In the genomic region with DNA sequence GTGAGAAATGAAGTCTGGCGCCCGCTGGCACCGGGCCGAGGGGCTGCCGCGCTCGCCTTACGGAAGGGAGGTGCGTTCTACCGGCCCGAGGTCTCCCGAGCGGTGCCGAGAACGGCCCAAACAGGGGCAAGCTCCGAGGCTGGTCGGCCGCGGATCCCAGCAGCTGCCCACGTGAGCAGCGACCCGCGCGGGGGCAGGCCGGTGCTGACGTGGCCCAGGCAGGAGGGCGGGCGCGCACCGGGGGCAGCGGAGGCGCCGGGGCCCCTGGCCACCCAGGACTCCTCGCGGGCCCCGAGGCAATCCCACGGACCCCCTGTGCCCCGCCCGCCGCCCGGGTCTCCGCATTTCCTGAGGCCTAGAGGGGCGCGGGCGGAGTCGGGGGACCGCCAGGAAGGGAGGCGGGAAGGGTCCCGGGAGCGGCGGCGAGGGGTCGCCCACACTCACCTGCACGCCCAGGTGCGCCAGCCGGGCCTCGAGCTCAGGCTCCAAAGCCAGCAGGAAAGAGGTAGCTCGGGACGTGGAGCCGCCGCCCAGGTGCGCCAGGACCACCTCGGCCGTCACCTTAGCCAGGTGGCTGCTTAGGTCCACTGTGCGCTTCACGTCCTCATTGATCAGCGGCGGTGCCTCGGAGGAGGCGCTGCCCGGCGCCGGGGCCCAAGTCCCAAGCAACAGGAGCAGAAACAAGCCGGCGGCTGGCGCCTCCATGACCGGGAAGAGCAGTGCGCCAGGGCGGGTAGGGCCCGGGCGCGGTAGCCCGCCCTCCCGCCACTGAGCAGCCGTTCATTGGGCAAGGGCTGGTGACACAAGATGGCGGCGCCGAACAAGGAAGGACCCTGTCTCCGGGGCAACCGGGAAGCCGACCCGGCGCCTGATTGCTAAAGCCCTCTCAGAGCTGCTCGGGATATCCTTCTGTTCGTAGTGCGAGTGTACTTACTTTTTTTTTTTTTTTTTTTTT, we compare ENCODE assay signal across 1 cellular context.
TF ChIP-seq lines count a peak whose summit lies in the region.

TSS of gene RPN1 (minus strand) at position 723 of the 955 bp plus-strand sequence. CDS start at position 705, 18 bp downstream.

TF ChIP-seq in GM12878, 131 proteins besides CTCF, POLR2A, EP300 and RAD21 (continued from another document and continues in another):
- TF ChIP-seq, protein P1, sequence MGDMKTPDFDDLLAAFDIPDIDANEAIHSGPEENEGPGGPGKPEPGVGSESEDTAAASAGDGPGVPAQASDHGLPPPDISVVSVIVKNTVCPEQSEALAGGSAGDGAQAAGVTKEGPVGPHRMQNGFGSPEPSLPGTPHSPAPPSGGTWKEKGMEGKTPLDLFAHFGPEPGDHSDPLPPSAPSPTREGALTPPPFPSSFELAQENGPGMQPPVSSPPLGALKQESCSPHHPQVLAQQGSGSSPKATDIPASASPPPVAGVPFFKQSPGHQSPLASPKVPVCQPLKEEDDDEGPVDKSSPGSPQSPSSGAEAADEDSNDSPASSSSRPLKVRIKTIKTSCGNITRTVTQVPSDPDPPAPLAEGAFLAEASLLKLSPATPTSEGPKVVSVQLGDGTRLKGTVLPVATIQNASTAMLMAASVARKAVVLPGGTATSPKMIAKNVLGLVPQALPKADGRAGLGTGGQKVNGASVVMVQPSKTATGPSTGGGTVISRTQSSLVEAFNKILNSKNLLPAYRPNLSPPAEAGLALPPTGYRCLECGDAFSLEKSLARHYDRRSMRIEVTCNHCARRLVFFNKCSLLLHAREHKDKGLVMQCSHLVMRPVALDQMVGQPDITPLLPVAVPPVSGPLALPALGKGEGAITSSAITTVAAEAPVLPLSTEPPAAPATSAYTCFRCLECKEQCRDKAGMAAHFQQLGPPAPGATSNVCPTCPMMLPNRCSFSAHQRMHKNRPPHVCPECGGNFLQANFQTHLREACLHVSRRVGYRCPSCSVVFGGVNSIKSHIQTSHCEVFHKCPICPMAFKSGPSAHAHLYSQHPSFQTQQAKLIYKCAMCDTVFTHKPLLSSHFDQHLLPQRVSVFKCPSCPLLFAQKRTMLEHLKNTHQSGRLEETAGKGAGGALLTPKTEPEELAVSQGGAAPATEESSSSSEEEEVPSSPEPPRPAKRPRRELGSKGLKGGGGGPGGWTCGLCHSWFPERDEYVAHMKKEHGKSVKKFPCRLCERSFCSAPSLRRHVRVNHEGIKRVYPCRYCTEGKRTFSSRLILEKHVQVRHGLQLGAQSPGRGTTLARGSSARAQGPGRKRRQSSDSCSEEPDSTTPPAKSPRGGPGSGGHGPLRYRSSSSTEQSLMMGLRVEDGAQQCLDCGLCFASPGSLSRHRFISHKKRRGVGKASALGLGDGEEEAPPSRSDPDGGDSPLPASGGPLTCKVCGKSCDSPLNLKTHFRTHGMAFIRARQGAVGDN (IDR thresholded peaks at IDR 0.05) = peak; percentile 39; the same call in 1 of the 2 replicates
- peak; percentile 95 for TF ChIP-seq NBN (IDR thresholded peaks at IDR 0.05)
- TF ChIP-seq MTA3 (IDR thresholded peaks at IDR 0.05; ENCODE audit: borderline replicate concordance, low read length) = no peak
- no peak for TF ChIP-seq SUZ12 (IDR thresholded peaks at IDR 0.05; ENCODE audit: unreplicated experiment)
- TF ChIP-seq ATF7 (IDR thresholded peaks at IDR 0.05; ENCODE audit: low read depth) = no peak
- TF ChIP-seq, protein P2, sequence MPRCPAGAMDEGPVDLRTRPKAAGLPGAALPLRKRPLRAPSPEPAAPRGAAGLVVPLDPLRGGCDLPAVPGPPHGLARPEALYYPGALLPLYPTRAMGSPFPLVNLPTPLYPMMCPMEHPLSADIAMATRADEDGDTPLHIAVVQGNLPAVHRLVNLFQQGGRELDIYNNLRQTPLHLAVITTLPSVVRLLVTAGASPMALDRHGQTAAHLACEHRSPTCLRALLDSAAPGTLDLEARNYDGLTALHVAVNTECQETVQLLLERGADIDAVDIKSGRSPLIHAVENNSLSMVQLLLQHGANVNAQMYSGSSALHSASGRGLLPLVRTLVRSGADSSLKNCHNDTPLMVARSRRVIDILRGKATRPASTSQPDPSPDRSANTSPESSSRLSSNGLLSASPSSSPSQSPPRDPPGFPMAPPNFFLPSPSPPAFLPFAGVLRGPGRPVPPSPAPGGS (IDR thresholded peaks at IDR 0.05; ENCODE audit: borderline replicate concordance, insufficient read depth, low read depth, low read length, poor library complexity, severe bottlenecking) = no peak
- TF ChIP-seq TBL1XR1 (IDR thresholded peaks at IDR 0.05; ENCODE audit: low read depth, low read length) = no peak
- peak; percentile 74 for TF ChIP-seq SP1 (IDR thresholded peaks at IDR 0.05; ENCODE audit: low read depth, low read length)
- no peak for TF ChIP-seq ZZZ3 (IDR thresholded peaks at IDR 0.05; ENCODE audit: control insufficient read depth, insufficient read length, low read depth)
- no peak for TF ChIP-seq KDM1A (IDR thresholded peaks at IDR 0.05; ENCODE audit: borderline replicate concordance)
- TF ChIP-seq TARDBP (IDR thresholded peaks at IDR 0.05; ENCODE audit: borderline replicate concordance) = no peak; the same call in 1 of the 2 replicates
- peak; percentile 58 for TF ChIP-seq LARP7 (IDR thresholded peaks at IDR 0.05)
- TF ChIP-seq KLF5 (IDR thresholded peaks at IDR 0.05; ENCODE audit: partially characterized antibody) = no peak
- TF ChIP-seq RELA (IDR thresholded peaks at IDR 0.05; ENCODE audit: borderline replicate concordance, partially characterized antibody) = no peak
- peak; percentile 82; the same call in 1 of the 2 replicates for TF ChIP-seq RB1 (IDR thresholded peaks at IDR 0.05; ENCODE audit: borderline replicate concordance)
- no peak for TF ChIP-seq ZNF592 (IDR thresholded peaks at IDR 0.05)
- TF ChIP-seq NFIC (IDR thresholded peaks at IDR 0.05; ENCODE audit: low read depth, low read length) = no peak
- peak; percentile 94 for TF ChIP-seq YY1 (IDR thresholded peaks at IDR 0.05; ENCODE audit: low read depth, low read length)
- TF ChIP-seq E2F4 (IDR thresholded peaks at IDR 0.05; ENCODE audit: low read depth, low read length) = peak; percentile 29; the same call in 1 of the 2 replicates
- TF ChIP-seq HDGF (IDR thresholded peaks at IDR 0.05) = peak; percentile 68; the same call in 1 of the 2 replicates
- TF ChIP-seq ZNF274 (IDR thresholded peaks at IDR 0.05; ENCODE audit: insufficient read depth, insufficient read length) = no peak
- TF ChIP-seq SREBF1 (IDR thresholded peaks at IDR 0.05; ENCODE audit: low read length) = no peak
- no peak for TF ChIP-seq EZH2 (IDR thresholded peaks at IDR 0.05; ENCODE audit: borderline replicate concordance, control insufficient read depth, low read depth, low read length)
- peak; percentile 61 for TF ChIP-seq HDAC6 (IDR thresholded peaks at IDR 0.05; ENCODE audit: unreplicated experiment)
- TF ChIP-seq HCFC1 (IDR thresholded peaks at IDR 0.05; ENCODE audit: low read length) = peak; percentile 74
- no peak for TF ChIP-seq MYB (IDR thresholded peaks at IDR 0.05; ENCODE audit: borderline replicate concordance, low read depth, low read length)
- TF ChIP-seq, protein P3, sequence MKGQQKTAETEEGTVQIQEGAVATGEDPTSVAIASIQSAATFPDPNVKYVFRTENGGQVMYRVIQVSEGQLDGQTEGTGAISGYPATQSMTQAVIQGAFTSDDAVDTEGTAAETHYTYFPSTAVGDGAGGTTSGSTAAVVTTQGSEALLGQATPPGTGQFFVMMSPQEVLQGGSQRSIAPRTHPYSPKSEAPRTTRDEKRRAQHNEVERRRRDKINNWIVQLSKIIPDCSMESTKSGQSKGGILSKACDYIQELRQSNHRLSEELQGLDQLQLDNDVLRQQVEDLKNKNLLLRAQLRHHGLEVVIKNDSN (IDR thresholded peaks at IDR 0.05; ENCODE audit: borderline replicate concordance, extremely low read length, insufficient read depth, low read depth, low read length) = peak; percentile 81
- no peak for TF ChIP-seq ATF2 (IDR thresholded peaks at IDR 0.05; ENCODE audit: low read length)
- 0 out of 4 replicates have a peak, but pooled peaks of 1 of the 2 experiments have one; percentile 27 for TF ChIP-seq IKZF2 (IDR thresholded peaks at IDR 0.05)
- no peak for TF ChIP-seq NR2C2 (IDR thresholded peaks at IDR 0.05; ENCODE audit: borderline replicate concordance, control insufficient read depth, insufficient read length, low read depth)
- TF ChIP-seq EGR1 (IDR thresholded peaks at IDR 0.05; ENCODE audit: borderline replicate concordance in 1 of 2, low read depth in 2 of 2, low read length in 2 of 2) = peak in 1 of 2 experiments; percentile 60; a peak in 1 of 3 replicates
- TF ChIP-seq, protein P4, sequence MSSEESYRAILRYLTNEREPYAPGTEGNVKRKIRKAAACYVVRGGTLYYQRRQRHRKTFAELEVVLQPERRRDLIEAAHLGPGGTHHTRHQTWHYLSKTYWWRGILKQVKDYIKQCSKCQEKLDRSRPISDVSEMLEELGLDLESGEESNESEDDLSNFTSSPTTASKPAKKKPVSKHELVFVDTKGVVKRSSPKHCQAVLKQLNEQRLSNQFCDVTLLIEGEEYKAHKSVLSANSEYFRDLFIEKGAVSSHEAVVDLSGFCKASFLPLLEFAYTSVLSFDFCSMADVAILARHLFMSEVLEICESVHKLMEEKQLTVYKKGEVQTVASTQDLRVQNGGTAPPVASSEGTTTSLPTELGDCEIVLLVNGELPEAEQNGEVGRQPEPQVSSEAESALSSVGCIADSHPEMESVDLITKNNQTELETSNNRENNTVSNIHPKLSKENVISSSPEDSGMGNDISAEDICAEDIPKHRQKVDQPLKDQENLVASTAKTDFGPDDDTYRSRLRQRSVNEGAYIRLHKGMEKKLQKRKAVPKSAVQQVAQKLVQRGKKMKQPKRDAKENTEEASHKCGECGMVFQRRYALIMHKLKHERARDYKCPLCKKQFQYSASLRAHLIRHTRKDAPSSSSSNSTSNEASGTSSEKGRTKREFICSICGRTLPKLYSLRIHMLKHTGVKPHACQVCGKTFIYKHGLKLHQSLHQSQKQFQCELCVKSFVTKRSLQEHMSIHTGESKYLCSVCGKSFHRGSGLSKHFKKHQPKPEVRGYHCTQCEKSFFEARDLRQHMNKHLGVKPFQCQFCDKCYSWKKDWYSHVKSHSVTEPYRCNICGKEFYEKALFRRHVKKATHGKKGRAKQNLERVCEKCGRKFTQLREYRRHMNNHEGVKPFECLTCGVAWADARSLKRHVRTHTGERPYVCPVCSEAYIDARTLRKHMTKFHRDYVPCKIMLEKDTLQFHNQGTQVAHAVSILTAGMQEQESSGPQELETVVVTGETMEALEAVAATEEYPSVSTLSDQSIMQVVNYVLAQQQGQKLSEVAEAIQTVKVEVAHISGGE (CRISPR knock-in tag; IDR thresholded peaks at IDR 0.05) = no peak
- no peak for TF ChIP-seq ELK1 (IDR thresholded peaks at IDR 0.05; ENCODE audit: low read depth, low read length)
- TF ChIP-seq MTA2 (IDR thresholded peaks at IDR 0.05; ENCODE audit: low read depth) = no peak
- no peak for TF ChIP-seq NRF1 (conservative IDR thresholded peaks at IDR 0.05; ENCODE audit: low read depth, low read length)
- TF ChIP-seq ZNF622 (IDR thresholded peaks at IDR 0.05) = no peak
- TF ChIP-seq TAF1 (IDR thresholded peaks at IDR 0.05; ENCODE audit: borderline replicate concordance, low read depth, low read length) = peak; percentile 89
- TF ChIP-seq CREM (IDR thresholded peaks at IDR 0.05; ENCODE audit: low read depth) = peak; percentile 96
- no peak for TF ChIP-seq BRCA1 (IDR thresholded peaks at IDR 0.05; ENCODE audit: low read depth, low read length)
- TF ChIP-seq BACH1 (IDR thresholded peaks at IDR 0.05; ENCODE audit: borderline replicate concordance) = peak; percentile 52
